In the genomic region with DNA sequence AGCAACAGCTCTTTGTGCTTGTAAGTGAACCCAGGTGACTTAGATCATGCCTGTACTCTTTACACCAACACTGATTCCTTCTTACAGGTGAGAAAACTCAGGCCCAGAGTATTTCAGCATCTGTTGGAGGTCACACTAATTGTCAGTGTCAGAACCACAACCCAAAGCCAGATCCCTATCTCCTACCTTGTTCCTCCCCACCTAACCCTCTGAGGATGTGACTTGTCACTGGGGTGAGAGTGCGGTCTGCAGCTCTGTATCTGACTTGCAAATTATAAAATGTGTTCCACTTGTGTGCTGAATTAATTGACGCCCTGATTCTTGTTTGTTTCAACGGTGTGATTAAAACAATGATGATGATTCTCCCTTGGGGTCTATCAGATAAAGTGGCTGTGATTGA, we compare ENCODE assay signal across 24 cellular contexts.
"Had no signal": no experiment of that assay in that cellular context is flagged by ENCODE, and none has a peak within 500 bp of the region (broad histone marks: within the 10 kb centered on the region; RNA-seq: fewer than 3 reads in every experiment).

No MANE protein-coding gene starts in this region.

- H3K27ac Mint-ChIP-seq: IgD-negative memory B cell had no signal

- H3K9ac ChIP-seq: KMS-11 had no signal

- H2AFZ ChIP-seq: PC-9 had no signal

- H3K9me3 ChIP-seq: Peyer's patch, SJSA1 had no signal

- H3K4me1 Mint-ChIP-seq: IgD-negative memory B cell had no signal

- H3K4me2 ChIP-seq: KMS-11, PC-9 had no signal

- H3K27ac ChIP-seq: KMS-11, PC-9, Peyer's patch, SJSA1, SK-N-MC had no signal

- H3K36me3 ChIP-seq: Peyer's patch, SJSA1 had no signal

- FAIRE-seq: K562 had no signal

- H3K4me3 Mint-ChIP-seq: IgD-negative memory B cell had no signal

- H3K27me3 ChIP-seq: Peyer's patch had no signal

- H3K4me3 ChIP-seq: K562, PC-9, Peyer's patch, SJSA1, SK-N-MC had no signal

- H3K4me1 ChIP-seq: Peyer's patch, SJSA1 had no signal

- DNase-seq: Kasumi-1, MM.1S, NCI-H1092 treated with DMSO at 0.1 percent for 48 hours, NCI-H1436, NCI-H187, NCI-H2029, NCI-H2081 treated with DMSO at 0.1 percent for 48 hours, NCI-H2171, NCI-H226, NCI-H446, NCI-H510A, NCI-H524 treated with DMSO at 0.1 percent for 48 hours, NCI-H69, NCI-H774, OCI-M1, PC-9, Peyer's patch, SHP77 treated with DMSO at 0.1 percent for 48 hours had no signal

- ATAC-seq: K562, Right ventricle myocardium inferior had no signal
